In genomic region chr3:138594150-138594934, GRCh38 we compare ENCODE assay signal across 8 cellular contexts. TPM values are rescaled to one million over a fixed set of nuclear protein-coding genes. Genes with fewer than 3 reads are reported as not detected.
A peak's percentile ranks its signal among the peaks of the same experiment; 100 is the strongest.
DNase-seq lines count a peak whose midpoint lies in the region; ATAC-seq and TF ChIP-seq lines count a peak whose summit lies in the region.

CEP70 (minus strand) TSS chr3:138594260; CDS start chr3:138572927, 21,333 bp downstream.

- H3K27me3 ChIP-seq in DOHH2 (ENCODE audit: control insufficient read depth, low read length) (no peaks in the 10 kb centered on the region), Karpas-422 (ENCODE audit: low read length) (no peaks in the 10 kb centered on the region), neuronal stem cell (ENCODE audit: control insufficient read depth in 3 of 3, insufficient read depth in 3 of 3, low read depth in 1 of 3, low read length in 3 of 3) (no peaks in the 10 kb centered on the region), suprapubic skin (no peaks in the 10 kb centered on the region)

- H2AFZ ChIP-seq in Karpas-422 (ENCODE audit: low read length) (peak within 1 kb of the TSS; percentile 96), neuronal stem cell (ENCODE audit: low read length) (peak within 1 kb of the TSS; percentile 92)

- H3K79me2 ChIP-seq in DOHH2 (ENCODE audit: control insufficient read depth, low read length), result peaks cover 18% of the 10 kb centered on the region
- peaks cover 23% of the 10 kb centered on the region for H3K79me2 ChIP-seq in Karpas-422 (ENCODE audit: low read length)

- H3K79me1 ChIP-seq in neuronal stem cell (ENCODE audit: low read depth, low read length), result no peaks in the 10 kb centered on the region

- TF ChIP-seq CTCF in DOHH2 (IDR thresholded peaks at IDR 0.05; ENCODE audit: low read depth, low read length, poor library complexity, severe bottlenecking) (peak; percentile 97), fibroblast of villous mesenchyme (IDR thresholded peaks at IDR 0.05; ENCODE audit: insufficient read depth, low read depth, low read length) (peak; percentile 84), suprapubic skin (IDR thresholded peaks at IDR 0.05) (peak; percentile 79 to 92)

- no peak within 1 kb of the TSS for H2BK12ac ChIP-seq in neuronal stem cell (ENCODE audit: low read length)

- no peak within 1 kb of the TSS for H2BK120ac ChIP-seq in neuronal stem cell (ENCODE audit: low read depth, low read length)

- H3K4me3 ChIP-seq in DOHH2 (ENCODE audit: low read length) (peak within 1 kb of the TSS; percentile 92), Karpas-422 (ENCODE audit: low read length) (peak within 1 kb of the TSS; percentile 71), fibroblast of villous mesenchyme (ENCODE audit: low read depth, low read length) (peak within 1 kb of the TSS; percentile 69), neuronal stem cell (ENCODE audit: low read length in 2 of 2) (peak within 1 kb of the TSS; percentile 67 to 83), suprapubic skin (peak within 1 kb of the TSS; percentile 67)

- H3K9me3 ChIP-seq in DOHH2 (ENCODE audit: control insufficient read depth, insufficient read depth, low read length), result no peaks in the 10 kb centered on the region
- no peaks in the 10 kb centered on the region for H3K9me3 ChIP-seq in Karpas-422 (ENCODE audit: low read length)
- peaks cover 0 to 4% of the 10 kb centered on the region in 2 donors for H3K9me3 ChIP-seq in neuronal stem cell (replicated peaks in 1 of 2; ENCODE audit: control insufficient read depth in 2 of 2, insufficient read depth in 1 of 2, low read depth in 1 of 2, low read length in 2 of 2)
- H3K9me3 ChIP-seq in suprapubic skin, result no peaks in the 10 kb centered on the region

- ATAC-seq in GM21723 (IDR thresholded peaks at IDR 0.05; ENCODE audit: unreplicated experiment), result peak; percentile 90

- no CpG with 5 or more reads among the region's 52 CpGs for WGBS in neuronal stem cell (ENCODE audit: extremely low coverage in 2 of 2, insufficient read length in 2 of 2, insufficient replicate concordance in 1 of 2), 2 donors
- WGBS in suprapubic skin, result under 1% methylated on average over 35 of the region's 52 CpGs

- H3K9ac ChIP-seq in Karpas-422 (ENCODE audit: low read length) (peak within 1 kb of the TSS; percentile 75), neuronal stem cell (ENCODE audit: low read depth, low read length, poor library complexity) (peak within 1 kb of the TSS; percentile 90)

- no peak within 1 kb of the TSS for H3K4ac ChIP-seq in neuronal stem cell (ENCODE audit: low read length)

- no peak within 1 kb of the TSS for H4K91ac ChIP-seq in neuronal stem cell (ENCODE audit: low read depth, low read length, poor library complexity)

- peak; percentile 62 to 83 for TF ChIP-seq POLR2A in suprapubic skin (IDR thresholded peaks at IDR 0.05)

- H3K36me3 ChIP-seq in DOHH2 (ENCODE audit: control insufficient read depth, low read length) (peaks cover 5% of the 10 kb centered on the region), Karpas-422 (ENCODE audit: insufficient read depth, low read length) (no peaks in the 10 kb centered on the region), neuronal stem cell (replicated peaks in 1 of 2; ENCODE audit: control insufficient read depth in 2 of 2, insufficient read depth in 2 of 2, low read length in 2 of 2) (peaks cover 0 to 19% of the 10 kb centered on the region in 2 donors), suprapubic skin (no peaks in the 10 kb centered on the region)

- DNase-seq in Karpas-422 (peak; percentile 97), fibroblast of villous mesenchyme (ENCODE audit: low read depth) (peak; percentile 96), neuronal stem cell (ENCODE audit: low spot score) (peak; percentile 87), suprapubic skin (ENCODE audit: low spot score in 2 of 2) (peak; percentile 95 to 96), SKM-1 (lab: John Stamatoyannopoulos, UW; ENCODE audit: unreplicated experiment) (no peak)
- peak; percentile 89 to 91 for DNase-seq in activated T-cell treated with anti-CD3 and anti-CD28 coated beads, Interleukin-2, amount 50 U/mL, for 48 hours

- H4K20me1 ChIP-seq in DOHH2 (ENCODE audit: control insufficient read depth, insufficient read depth, low read depth, low read length) (no peaks in the 10 kb centered on the region), Karpas-422 (ENCODE audit: insufficient read depth, low read depth, low read length) (no peaks in the 10 kb centered on the region)

- TF ChIP-seq EP300 in suprapubic skin (IDR thresholded peaks at IDR 0.05), result no peak

- H3K4me1 ChIP-seq in DOHH2 (ENCODE audit: control insufficient read depth, low read length) (peaks cover 38% of the 10 kb centered on the region), Karpas-422 (ENCODE audit: low read length) (peaks cover 32% of the 10 kb centered on the region), neuronal stem cell (ENCODE audit: control insufficient read depth in 2 of 2, insufficient read depth in 1 of 2, low read depth in 1 of 2, low read length in 2 of 2) (peaks cover 0 to 2% of the 10 kb centered on the region in 2 donors), suprapubic skin (peaks cover 15% of the 10 kb centered on the region)

- H3K27ac ChIP-seq in DOHH2 (ENCODE audit: low read depth, low read length), result peak within 1 kb of the TSS; percentile 84
- H3K27ac ChIP-seq in Karpas-422 (ENCODE audit: low read length), result peak within 1 kb of the TSS; percentile 88
- peak within 1 kb of the TSS; percentile 73 for H3K27ac ChIP-seq in neuronal stem cell (replicated peaks; ENCODE audit: low read length)
- H3K27ac ChIP-seq in suprapubic skin, result peak within 1 kb of the TSS; percentile 93

- no peak within 1 kb of the TSS for H2AK5ac ChIP-seq in neuronal stem cell (ENCODE audit: low read depth, low read length)

- H3K14ac ChIP-seq in neuronal stem cell (ENCODE audit: low read length), result peak within 1 kb of the TSS; percentile 82

- H3K18ac ChIP-seq in neuronal stem cell (ENCODE audit: low read length), result peak within 1 kb of the TSS; percentile 97

- H3K23ac ChIP-seq in neuronal stem cell (ENCODE audit: low read depth, low read length, poor library complexity), result peak within 1 kb of the TSS; percentile 95

- H2BK15ac ChIP-seq in neuronal stem cell (ENCODE audit: low read length), result peak within 1 kb of the TSS; percentile 85

- no peak within 1 kb of the TSS for H4K8ac ChIP-seq in neuronal stem cell (ENCODE audit: low read depth, low read length)

- H2BK5ac ChIP-seq in neuronal stem cell (ENCODE audit: low read length), result no peak within 1 kb of the TSS

- H3F3A ChIP-seq in DOHH2 (ENCODE audit: control insufficient read depth, insufficient read depth), result no peaks in the 10 kb centered on the region; the same call in 1 of the 2 replicates

- H3K4me2 ChIP-seq in DOHH2 (ENCODE audit: low read length), result peak within 1 kb of the TSS; percentile 98
- H3K4me2 ChIP-seq in Karpas-422 (ENCODE audit: low read depth, low read length, poor library complexity, severe bottlenecking), result peak within 1 kb of the TSS; percentile 84
- H3K4me2 ChIP-seq in neuronal stem cell (ENCODE audit: insufficient read depth, low read length, poor library complexity, severe bottlenecking), result peak within 1 kb of the TSS; percentile 98

- H3K9me2 ChIP-seq in DOHH2 (replicated peaks; ENCODE audit: control insufficient read depth, low read length), result no peaks in the 10 kb centered on the region
- H3K9me2 ChIP-seq in Karpas-422 (replicated peaks; ENCODE audit: insufficient read depth, low read length), result no peaks in the 10 kb centered on the region

RNA-seq across cellular contexts. Expression of gene CEP70, which starts in this region (rescaled TPM):
- 16.6 and 43.9 TPM in 2 replicates for total RNA-seq in Karpas-422 (2014; rRNA removed; shearing (Covaris generic); ENCODE audit: low replicate concordance)
- total RNA-seq in fibroblast of villous mesenchyme (18.7 and 29.4 TPM in 2 replicates), suprapubic skin (10 to 100 TPM in 1 of 4 donors, 1 to 10 TPM in 3; 6.3 to 15.7 (median 7.2) TPM)
- 38.8 TPM for polyA plus RNA-seq in neuronal stem cell (2013, experiment 1 of 2)
- polyA plus RNA-seq in neuronal stem cell (2013, experiment 2 of 2), result 40.2 TPM
